Comparison of ENCODE assay signal across 26 cellular contexts in genomic region chr3:5504135-5504534, GRCh38.
"Had no signal": no experiment of that assay in that cellular context is flagged by ENCODE, and none has a peak within 500 bp of the region (broad histone marks: within the 10 kb centered on the region; RNA-seq: fewer than 3 reads in every experiment).

No MANE protein-coding gene starts in this region.

- DNase-seq: activated B cell treated with CpG ODN at 0.5 μM for 24 hours; activated CD4-positive, alpha-beta T cell treated with anti-CD3 and anti-CD28 coated beads for 1 hour; activated CD4-positive, alpha-beta T cell treated with anti-CD3 and anti-CD28 coated beads, Interleukin-2, amount 10 ng/mL, durations not matched to agents 24 days and 14 days; activated CD4-positive, alpha-beta T cell treated with anti-CD3 and anti-CD28 coated beads, Interleukin-2, amount 50 U/mL, for 48 hours; activated CD8-positive, alpha-beta memory T cell treated with anti-CD3 and anti-CD28 coated beads, Interleukin-2, amount 10 ng/mL, durations not matched to agents 7 days and 5 days; activated effector memory CD4-positive, alpha-beta T cell treated with Interleukin-2 at 50 U/mL for 16 hours; activated naive CD4-positive, alpha-beta T cell; activated T-cell treated with anti-CD3 and anti-CD28 coated beads, Interleukin-2, amount 50 U/mL, for 24 hours; aorta; caudate nucleus; colonic mucosa; NCI-H1105; NCI-H1436; NCI-H1694 treated with DMSO at 0.1 percent for 48 hours; NCI-H2081 treated with DMSO at 0.1 percent for 48 hours; NCI-H446; NCI-H524; NCI-H748 treated with DMSO at 0.1 percent for 48 hours; RPMI8226; T-cell; T-helper 2 cell; T1000 had no signal

- H3K4me1 ChIP-seq: breast epithelium, colonic mucosa had no signal

- H3K27ac ChIP-seq: breast epithelium, colonic mucosa, SK-N-MC had no signal

- H3K27me3 ChIP-seq: breast epithelium, colonic mucosa had no signal

- ATAC-seq: activated CD8-positive, alpha-beta memory T cell treated with anti-CD3 and anti-CD28 coated beads, Interleukin-2, amount 10 ng/mL, durations not matched to agents 7 days and 5 days; Panc1; Right ventricle myocardium inferior; T-cell had no signal
